9 cellular contexts compared by ENCODE assay signal in the genomic region with DNA sequence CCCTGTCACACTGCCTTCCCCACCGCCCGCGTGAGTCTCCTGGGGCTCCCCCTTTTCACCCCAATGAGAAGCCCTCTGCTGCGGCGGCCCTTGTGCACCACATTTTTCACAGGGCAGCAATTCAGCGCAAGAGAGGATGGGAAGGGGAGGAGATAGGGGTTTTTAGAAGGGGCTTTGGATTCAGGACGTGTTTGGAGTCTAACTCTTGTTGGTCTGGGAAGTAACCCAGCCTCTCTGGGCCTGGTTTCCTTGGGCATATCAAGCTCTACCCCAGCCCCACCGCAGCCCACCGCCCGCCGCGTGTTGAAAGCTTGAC. TPM values are rescaled to one million over a fixed set of nuclear protein-coding genes. Genes with fewer than 3 reads are reported as not detected.
DNase-seq lines count a peak whose midpoint lies in the region; ATAC-seq, FAIRE-seq and TF ChIP-seq lines count a peak whose summit lies in the region.
"Had no signal": no experiment of that assay in that cellular context is flagged by ENCODE, and none has a peak within 500 bp of the region (broad histone marks: within the 10 kb centered on the region; RNA-seq: fewer than 3 reads in every experiment).

No MANE protein-coding gene starts in this region.

- peaks cover 0 to 4% of the 10 kb centered on the region in 2 donors for H3K4me1 ChIP-seq in gastrocnemius medialis

- H3K4me3 ChIP-seq in foreskin fibroblast (ENCODE audit: low read depth in 1 of 2, low read length in 2 of 2) (peak overlapping the region; percentile 25 to 42), gastrocnemius medialis (peak overlapping the region; percentile 26 to 64 (median 48))

- TF ChIP-seq CTCF in GM10266 (IDR thresholded peaks at IDR 0.05; ENCODE audit: control insufficient read depth, insufficient read depth, low read depth, missing control alignments) (no peak), foreskin fibroblast (IDR thresholded peaks at IDR 0.05; ENCODE audit: low read depth, low read length) (no peak), gastrocnemius medialis (IDR thresholded peaks at IDR 0.05 in 4 of 5, conservative IDR thresholded peaks at IDR 0.05 in 1 of 5) (no peak)

- H3K36me3 ChIP-seq in gastrocnemius medialis, result no peaks in the 10 kb centered on the region

- intact Hi-C loops in gastrocnemius medialis (cut with DNase I; ENCODE audit: low total_unique reads), result no loop called here

- no peak overlapping the region for H3K27ac ChIP-seq in gastrocnemius medialis

- in situ Hi-C loops in gastrocnemius medialis (cut with MboI; ENCODE audit: low sequenced_read_pairs in 4 of 4), result no loop called here

- peak overlapping the region; percentile 78 for H3K4me3 Mint-ChIP-seq in T-helper 17 cell

- H3K9me3 ChIP-seq in T-helper 17 cell (ENCODE audit: control insufficient read depth, low read length, poor library complexity, severe bottlenecking) (no peaks in the 10 kb centered on the region), gastrocnemius medialis (no peaks in the 10 kb centered on the region)

- peaks cover 7% of the 10 kb centered on the region for H3K36me3 Mint-ChIP-seq in T-helper 17 cell (ENCODE audit: low read depth)

- DNase-seq in GM10266 (ENCODE audit: extremely low spot score), result peak; percentile 34
- no peak for DNase-seq in T-helper 17 cell
- no peak for DNase-seq in foreskin fibroblast
- no peak for DNase-seq in gastrocnemius medialis
- no peak for DNase-seq in GF-D8 (lab: John Stamatoyannopoulos, UW)
- no peak for DNase-seq in HTR-8/SVneo (ENCODE audit: insufficient read length, low spot score)
- no peak for DNase-seq in NCI-H510A (lab: John Stamatoyannopoulos, UW)

- no peak for TF ChIP-seq POLR2A in gastrocnemius medialis (IDR thresholded peaks at IDR 0.05)

- peaks cover 17% of the 10 kb centered on the region for H3K4me1 Mint-ChIP-seq in T-helper 17 cell

- ATAC-seq in T-helper 17 cell, result peak; percentile 28
- no peak for ATAC-seq in gastrocnemius medialis
- no peak for ATAC-seq in GM21737 (IDR thresholded peaks at IDR 0.05; ENCODE audit: unreplicated experiment)

- no peak for FAIRE-seq in HTR-8/SVneo (lab: Jason Lieb, UNC)

- peaks cover 15 to 44% (median 16%) of the 10 kb centered on the region in 3 donors for H3K27me3 ChIP-seq in gastrocnemius medialis

- peaks cover 50% of the 10 kb centered on the region for H3K27me3 Mint-ChIP-seq in T-helper 17 cell

- no peak overlapping the region for H3K27ac Mint-ChIP-seq in T-helper 17 cell

RNA-seq across cellular contexts. Expression of gene ARFGEF3, which starts 0.7 kb away (rescaled TPM):
- total RNA-seq in T-helper 17 cell (under 1 TPM in 1 of 2 donors, not detected in 1; 0.03 TPM), gastrocnemius medialis (under 1 TPM; 0.40 to 0.78 (median 0.52) TPM)

RNA-seq across cellular contexts. Expression of gene PERP, which starts 53.9 kb away (rescaled TPM):
- total RNA-seq in T-helper 17 cell, result 1 to 10 TPM; 4.3 to 5.7 TPM
- total RNA-seq in gastrocnemius medialis, result 1 to 10 TPM; 1.5 to 3.1 (median 2.1) TPM

RNA-seq across cellular contexts. Expression of gene PBOV1, which starts 57.2 kb away (rescaled TPM):
- total RNA-seq in T-helper 17 cell (not detected), gastrocnemius medialis (not detected)
- total RNA-seq: SK-MEL-5 had no signal
